1 cellular context compared by ENCODE assay signal in genomic region chr6:132814716-132815570, GRCh38.
TF ChIP-seq lines count a peak whose summit lies in the region.

No MANE protein-coding gene starts in this region.

TF ChIP-seq in K562, 482 proteins besides CTCF, POLR2A, EP300 and RAD21 (continued from another document and continues in another):
- TF ChIP-seq ARID4B (CRISPR knock-in tag; IDR thresholded peaks at IDR 0.05) (peak; percentile 64), KAT8 (IDR thresholded peaks at IDR 0.05; ENCODE audit: low read depth) (no peak), DACH1 (IDR thresholded peaks at IDR 0.05; ENCODE audit: partially characterized antibody) (no peak), LCOR (CRISPR knock-in tag; IDR thresholded peaks at IDR 0.05) (peak; percentile 16; the same call in 1 of the 2 replicates), POLR2AphosphoS5 (IDR thresholded peaks at IDR 0.05; ENCODE audit: control insufficient read depth, insufficient read depth, low read depth, low read length) (no peak), GATAD2A (IDR thresholded peaks at IDR 0.05) (no peak), MTF1 (CRISPR knock-in tag; IDR thresholded peaks at IDR 0.05; ENCODE audit: borderline replicate concordance) (no peak), CTBP1 (IDR thresholded peaks at IDR 0.05; ENCODE audit: borderline replicate concordance) (no peak), CTCFL (IDR thresholded peaks at IDR 0.05; ENCODE audit: borderline replicate concordance, insufficient read depth, low read depth, low read length, poor library complexity, severe bottlenecking) (no peak), ZBTB17 (CRISPR knock-in tag; IDR thresholded peaks at IDR 0.05) (no peak), ZNF740 (CRISPR knock-in tag; IDR thresholded peaks at IDR 0.05) (0 out of 2 replicates have a peak, but pooled peaks have one; percentile 5), ZNF740 (tag; IDR thresholded peaks at IDR 0.05) (no peak; a peak in 1 of 4 replicates), CHCHD3 (CRISPR knock-in tag; IDR thresholded peaks at IDR 0.05) (no peak), MIER1 (IDR thresholded peaks at IDR 0.05; ENCODE audit: low read depth) (0 out of 2 replicates have a peak, but pooled peaks have one; percentile 12), RERE (CRISPR knock-in tag; IDR thresholded peaks at IDR 0.05; ENCODE audit: borderline replicate concordance) (no peak), FOXA3 (CRISPR knock-in tag; conservative IDR thresholded peaks at IDR 0.05 in 1 of 2, IDR thresholded peaks at IDR 0.05 in 1 of 2) (peak in 1 of 2 experiments; percentile 65; a peak in 2 of 4 replicates), PYGO2 (tag; IDR thresholded peaks at IDR 0.05) (no peak), KAT7 (CRISPR knock-in tag; IDR thresholded peaks at IDR 0.05; ENCODE audit: borderline replicate concordance) (peak; percentile 91; the same call in 1 of the 2 replicates), MTA2 (IDR thresholded peaks at IDR 0.05; ENCODE audit: low read depth) (no peak), ZNF197 (CRISPR knock-in tag; IDR thresholded peaks at IDR 0.05; ENCODE audit: low read depth) (no peak; the same call in 1 of the 2 replicates), NFATC3 (IDR thresholded peaks at IDR 0.05) (no peak), ZNF12 (CRISPR knock-in tag; IDR thresholded peaks at IDR 0.05) (no peak), MLLT1 (IDR thresholded peaks at IDR 0.05) (peak; percentile 80 to 92; a peak in 3 of 4 replicates), CCAR2 (IDR thresholded peaks at IDR 0.05; ENCODE audit: low read depth, low read length) (no peak), SMARCA5 (IDR thresholded peaks at IDR 0.05) (0 out of 2 replicates have a peak, but pooled peaks have one; percentile 21), RNF219 (CRISPR knock-in tag; IDR thresholded peaks at IDR 0.05) (no peak), ZC3H11A (IDR thresholded peaks at IDR 0.05; ENCODE audit: low read depth, low read length) (no peak), ZNF395 (CRISPR knock-in tag; IDR thresholded peaks at IDR 0.05) (peak; percentile 80), CHD2 (IDR thresholded peaks at IDR 0.05; ENCODE audit: low read depth, low read length) (no peak), ZNF408 (CRISPR knock-in tag; IDR thresholded peaks at IDR 0.05; ENCODE audit: low read depth) (no peak), ZNF224 (CRISPR knock-in tag; IDR thresholded peaks at IDR 0.05) (no peak), SMARCA4 (IDR thresholded peaks at IDR 0.05) (no peak), CBX5 (IDR thresholded peaks at IDR 0.05; ENCODE audit: borderline replicate concordance, low read depth) (no peak), ZNF280B (CRISPR knock-in tag; IDR thresholded peaks at IDR 0.05) (no peak), PKNOX1 (IDR thresholded peaks at IDR 0.05) (no peak), USF1 (CRISPR knock-in tag; IDR thresholded peaks at IDR 0.05) (no peak), TAF15 (IDR thresholded peaks at IDR 0.05; ENCODE audit: low read depth, low read length) (no peak)
